ENCODE assay signal across 8 cellular contexts in genomic region chr13:49098771-49099512, GRCh38.
DNase-seq lines count a peak whose midpoint lies in the region; ATAC-seq, FAIRE-seq and TF ChIP-seq lines count a peak whose summit lies in the region.

No MANE protein-coding gene starts in this region.

- DNase-seq in DMS53 (lab: John Stamatoyannopoulos, UW) (peak; percentile 41), DMS53 treated with DMSO at 0.1 percent for 48 hours (lab: John Stamatoyannopoulos, UW; ENCODE audit: unreplicated experiment) (no peak), Peyer's patch (no peak), frontal cortex (ENCODE audit: low spot score in 2 of 2) (no peak), small intestine (peak; percentile 65), amniotic stem cell (lab: John Stamatoyannopoulos, UW) (no peak)

- FAIRE-seq in frontal cortex (lab: Jason Lieb, UNC), result peak; percentile 61
- FAIRE-seq in small intestine (lab: Jason Lieb, UNC), result peak; percentile 55

- ATAC-seq in GM19035 (IDR thresholded peaks at IDR 0.05; ENCODE audit: unreplicated experiment) (no peak), HG02588 (IDR thresholded peaks at IDR 0.05; ENCODE audit: unreplicated experiment) (no peak)

- H3K36me3 ChIP-seq in Peyer's patch (no peaks in the 10 kb centered on the region), small intestine (ENCODE audit: control insufficient read depth in 2 of 2, insufficient read depth in 2 of 2, low read length in 2 of 2) (no peaks in the 10 kb centered on the region)

- H3K4me3 ChIP-seq in Peyer's patch (no peak overlapping the region), small intestine (ENCODE audit: low read depth in 1 of 2, low read length in 2 of 2) (no peak overlapping the region)

- TF ChIP-seq CTCF in Peyer's patch (IDR thresholded peaks at IDR 0.05), result peak in 4 of 6 experiments; percentile 20 to 70 (median 63)

- H3K4me1 ChIP-seq in Peyer's patch (peaks cover 0 to 15% (median 0%) of the 10 kb centered on the region in 4 donors), small intestine (ENCODE audit: control insufficient read depth in 2 of 2, insufficient read depth in 1 of 2, low read depth in 1 of 2, low read length in 1 of 2) (no peaks in the 10 kb centered on the region)

- TF ChIP-seq POLR2A in Peyer's patch (IDR thresholded peaks at IDR 0.05), result no peak

- H3K27me3 ChIP-seq in Peyer's patch (no peaks in the 10 kb centered on the region), small intestine (ENCODE audit: control insufficient read depth in 2 of 2, insufficient read depth in 2 of 2, low read length in 2 of 2) (no peaks in the 10 kb centered on the region)

- H3K27ac ChIP-seq in Peyer's patch (peak overlapping the region in 2 of 4 donors; percentile 61 to 70), small intestine (ENCODE audit: low read depth in 1 of 2, low read length in 1 of 2) (peak overlapping the region; percentile 54)

- H3K9me3 ChIP-seq in Peyer's patch, result no peaks in the 10 kb centered on the region
- H3K9me3 ChIP-seq in small intestine (ENCODE audit: control insufficient read depth, low read depth), result no peaks in the 10 kb centered on the region

Comparison
In these comparisons a context has a peak if more than half of its experiments do, and no peak if none do; other contexts are left out.
1. DNase-seq: peak in DMS53 (single experiment) and small intestine (single experiment); none in DMS53 treated with DMSO at 0.1 percent for 48 hours (single experiment), Peyer's patch (0 of 3), frontal cortex (0 of 2) and amniotic stem cell (single experiment).